In the genomic region with DNA sequence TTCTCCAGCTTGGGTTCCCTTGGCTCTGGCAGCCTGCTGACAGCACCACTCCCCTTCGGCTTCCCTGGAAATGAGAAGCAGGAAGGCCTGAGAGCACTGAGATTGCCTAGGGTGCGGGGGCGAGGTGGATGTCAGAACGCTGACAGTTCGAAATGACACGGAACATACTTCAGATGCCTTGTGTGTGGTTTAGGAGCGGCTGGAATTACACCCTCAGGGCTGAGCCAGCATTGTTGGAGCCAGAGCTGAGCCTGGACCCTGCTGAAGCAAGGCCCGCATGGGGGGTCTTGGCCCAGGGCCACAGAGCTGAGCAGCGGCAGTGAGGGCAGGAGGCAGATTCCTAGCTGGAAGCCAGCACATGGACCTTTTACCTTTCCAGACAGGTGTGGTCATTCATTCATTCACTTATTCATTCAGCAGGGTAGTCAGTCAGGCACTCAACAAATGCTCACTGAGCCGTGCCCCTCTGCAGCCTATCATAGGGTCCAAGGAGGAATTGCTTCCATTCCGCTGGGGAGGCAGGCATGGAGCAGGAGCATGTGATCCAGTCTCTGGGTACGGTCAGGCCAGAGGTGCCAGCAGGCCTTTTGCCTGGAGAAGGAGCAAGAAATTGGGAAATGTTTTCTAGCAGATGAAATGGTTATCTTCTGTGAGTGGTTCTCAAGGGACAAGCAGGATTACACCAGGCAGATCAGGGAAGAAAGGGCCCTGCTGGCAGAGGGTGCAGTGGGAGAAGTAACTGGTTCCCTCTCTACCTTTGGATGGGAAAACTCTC, we compare ENCODE assay signal across 14 cellular contexts. TPM values are rescaled to one million over a fixed set of nuclear protein-coding genes. Genes with fewer than 3 reads are reported as not detected.
DNase-seq lines count a peak whose midpoint lies in the region; ATAC-seq and TF ChIP-seq lines count a peak whose summit lies in the region.
"Had no signal": no experiment of that assay in that cellular context is flagged by ENCODE, and none has a peak within 500 bp of the region (broad histone marks: within the 10 kb centered on the region; RNA-seq: fewer than 3 reads in every experiment).

No MANE protein-coding gene starts in this region.

- peak overlapping the region; percentile 59 for H3K27ac ChIP-seq in SJSA1
- H3K27ac ChIP-seq: tibial artery had no signal

- ATAC-seq in omental fat pad (ENCODE audit: low FRiP score) (peak; percentile 89), HG03135 (IDR thresholded peaks at IDR 0.05; ENCODE audit: unreplicated experiment) (no peak)
- no peak for ATAC-seq in activated naive CD8-positive, alpha-beta T cell treated with anti-CD3 and anti-CD28 coated beads, Interleukin-2, amount 50 U/mL, for 24 hours
- ATAC-seq: GM12878, left lobe of liver had no signal

- no peaks in the 10 kb centered on the region for H3K4me1 Mint-ChIP-seq in activated naive CD8-positive, alpha-beta T cell treated with anti-CD3 and anti-CD28 coated beads, Interleukin-2, amount 50 U/mL, for 24 hours
- H3K4me1 Mint-ChIP-seq: activated naive CD4-positive, alpha-beta T cell treated with anti-CD3 and anti-CD28 coated beads, Interleukin-2, amount 50 U/mL, for 24 hours had no signal

- H3K27me3 Mint-ChIP-seq in activated naive CD8-positive, alpha-beta T cell treated with anti-CD3 and anti-CD28 coated beads, Interleukin-2, amount 50 U/mL, for 24 hours = peaks cover 11% of the 10 kb centered on the region

- no peaks in the 10 kb centered on the region for H3K27me3 ChIP-seq in SJSA1 (replicated peaks)

- no peaks in the 10 kb centered on the region for H3K9me3 Mint-ChIP-seq in activated naive CD8-positive, alpha-beta T cell treated with anti-CD3 and anti-CD28 coated beads, Interleukin-2, amount 50 U/mL, for 24 hours
- H3K9me3 Mint-ChIP-seq: activated naive CD4-positive, alpha-beta T cell treated with anti-CD3 and anti-CD28 coated beads, Interleukin-2, amount 50 U/mL, for 24 hours had no signal

- TF ChIP-seq CTCF in fibroblast of mammary gland (conservative IDR thresholded peaks at IDR 0.05; ENCODE audit: control insufficient read depth, insufficient read depth, low read depth, low read length) (no peak), omental fat pad (IDR thresholded peaks at IDR 0.05) (no peak)

- no peak overlapping the region for H3K4me3 Mint-ChIP-seq in activated naive CD8-positive, alpha-beta T cell treated with anti-CD3 and anti-CD28 coated beads, Interleukin-2, amount 50 U/mL, for 24 hours
- H3K4me3 Mint-ChIP-seq: activated naive CD4-positive, alpha-beta T cell treated with anti-CD3 and anti-CD28 coated beads, Interleukin-2, amount 50 U/mL, for 24 hours had no signal

- no peak overlapping the region for H3K4me3 ChIP-seq in SJSA1
- no peak overlapping the region for H3K4me3 ChIP-seq in fibroblast of mammary gland (ENCODE audit: control insufficient read depth, low read depth, low read length)
- H3K4me3 ChIP-seq: GM12878, tibial artery had no signal

- H3K9me3 ChIP-seq in SJSA1 (replicated peaks) = no peaks in the 10 kb centered on the region
- H3K9me3 ChIP-seq: tibial artery had no signal

- peak; percentile 97 for DNase-seq in EL
- DNase-seq in SJSA1 (ENCODE audit: low read depth in 1 of 2, low spot score in 2 of 2) = peak; percentile 93 to 98
- DNase-seq in fibroblast of mammary gland (ENCODE audit: low read depth) = peak; percentile 57
- DNase-seq in omental fat pad (ENCODE audit: low spot score) = no peak
- no peak for DNase-seq in NCI-H446 treated with DMSO at 0.1 percent for 48 hours (lab: John Stamatoyannopoulos, UW)
- DNase-seq in NCI-H2081 treated with DMSO at 0.1 percent for 48 hours (lab: John Stamatoyannopoulos, UW) = no peak
- no peak for DNase-seq in activated naive CD8-positive, alpha-beta T cell treated with anti-CD3 and anti-CD28 coated beads, Interleukin-2, amount 50 U/mL, for 24 hours
- DNase-seq: activated CD4-positive, alpha-beta T cell treated with anti-CD3 and anti-CD28 coated beads, Interleukin-2, amount 50 U/mL, for 4 hours; T-helper 1 cell had no signal

- peaks cover 65% of the 10 kb centered on the region for H3K4me1 ChIP-seq in SJSA1 (replicated peaks)
- H3K4me1 ChIP-seq: tibial artery had no signal

- H3K27ac Mint-ChIP-seq in activated naive CD8-positive, alpha-beta T cell treated with anti-CD3 and anti-CD28 coated beads, Interleukin-2, amount 50 U/mL, for 24 hours = no peak overlapping the region

- H3K36me3 ChIP-seq in SJSA1 = peaks cover 51% of the 10 kb centered on the region
- H3K36me3 ChIP-seq: tibial artery had no signal

- H3K36me3 Mint-ChIP-seq in activated naive CD8-positive, alpha-beta T cell treated with anti-CD3 and anti-CD28 coated beads, Interleukin-2, amount 50 U/mL, for 24 hours (ENCODE audit: low read depth) = no peaks in the 10 kb centered on the region
- H3K36me3 Mint-ChIP-seq: activated naive CD4-positive, alpha-beta T cell treated with anti-CD3 and anti-CD28 coated beads, Interleukin-2, amount 50 U/mL, for 24 hours had no signal

RNA-seq across cellular contexts. Expression of gene FOXE3, which starts 6.6 kb away (rescaled TPM):
- not detected in 2 replicates for total RNA-seq in SJSA1 (2014; rRNA removed; shearing (Covaris generic))
- total RNA-seq in omental fat pad = not detected
- total RNA-seq: GM12878, left lobe of liver had no signal

RNA-seq across cellular contexts. Expression of gene FOXD2, which starts 28.3 kb away (rescaled TPM):
- total RNA-seq in SJSA1 (2014; rRNA removed; shearing (Covaris generic)) = 10.7 and 12.9 TPM in 2 replicates
- total RNA-seq in omental fat pad = under 1 TPM in 2 of 4 donors, not detected in 2; 0.12 to 0.16 TPM

Comparison
In these comparisons a context has a peak if more than half of its experiments do, and no peak if none do; other contexts are left out.
1. DNase-seq: peak in EL (single experiment), SJSA1 (2 of 2) and fibroblast of mammary gland (single experiment); none in omental fat pad (single experiment), NCI-H446 treated with DMSO at 0.1 percent for 48 hours (single experiment), NCI-H2081 treated with DMSO at 0.1 percent for 48 hours (single experiment) and activated naive CD8-positive, alpha-beta T cell treated with anti-CD3 and anti-CD28 coated beads, Interleukin-2, amount 50 U/mL, for 24 hours (single experiment).
2. RNA of gene FOXD2, which starts 28.3 kb away (total RNA-seq): 10.7 to 12.9 TPM in SJSA1; 0.12 to 0.16 TPM in omental fat pad; every median in the first group is over 10 times any median in the second.